Comparison of ENCODE assay signal across 16 cellular contexts in genomic region chr18:36321636-36322407, GRCh38. TPM values are rescaled to one million over a fixed set of nuclear protein-coding genes. Genes with fewer than 3 reads are reported as not detected.
DNase-seq lines count a peak whose midpoint lies in the region; ATAC-seq and TF ChIP-seq lines count a peak whose summit lies in the region.
"Had no signal": no experiment of that assay in that cellular context is flagged by ENCODE, and none has a peak within 500 bp of the region (broad histone marks: within the 10 kb centered on the region; RNA-seq: fewer than 3 reads in every experiment).

No MANE protein-coding gene starts in this region.

- no peak overlapping the region for H3K9ac ChIP-seq in SK-N-SH

- no peak overlapping the region for H3K4me3 Mint-ChIP-seq in activated naive CD8-positive, alpha-beta T cell treated with anti-CD3 and anti-CD28 coated beads, Interleukin-2, amount 50 U/mL, for 24 hours

- 65% methylated on average over 9 of the region's 10 CpGs for WGBS in SK-N-SH (ENCODE audit: low lambda C conversion rate)

- no peaks in the 10 kb centered on the region; a peak in 1 of 4 replicates for H3K4me1 ChIP-seq in SK-N-SH (ENCODE audit: control insufficient read depth in 1 of 2, insufficient read depth in 2 of 2, low read depth in 1 of 2, low read length in 1 of 2)
- peaks cover 63% of the 10 kb centered on the region for H3K4me1 ChIP-seq in left ventricle myocardium inferior
- no peaks in the 10 kb centered on the region for H3K4me1 ChIP-seq in vagina
- H3K4me1 ChIP-seq: testis had no signal

- no peaks in the 10 kb centered on the region for H3F3A ChIP-seq in SK-N-SH (replicated peaks; ENCODE audit: insufficient read depth)

- no peak overlapping the region for H2AFZ ChIP-seq in SK-N-SH (ENCODE audit: low read depth)

- H3K9me3 Mint-ChIP-seq in activated naive CD8-positive, alpha-beta T cell treated with anti-CD3 and anti-CD28 coated beads, Interleukin-2, amount 50 U/mL, for 24 hours: peaks cover 11% of the 10 kb centered on the region

- H3K36me3 ChIP-seq in SK-N-SH (replicated peaks in 1 of 2; ENCODE audit: control insufficient read depth in 1 of 2, insufficient read depth in 2 of 2, low read length in 1 of 2) (no peaks in the 10 kb centered on the region), left ventricle myocardium inferior (no peaks in the 10 kb centered on the region), vagina (no peaks in the 10 kb centered on the region)

- H3K9me3 ChIP-seq in SK-N-SH (0 out of 2 replicates have a peak, but pooled peaks cover 6% of the 10 kb centered on the region), left ventricle myocardium inferior (replicated peaks) (peaks cover 23% of the 10 kb centered on the region), vagina (no peaks in the 10 kb centered on the region)
- H3K9me3 ChIP-seq: testis had no signal

- H3K36me3 Mint-ChIP-seq in activated naive CD8-positive, alpha-beta T cell treated with anti-CD3 and anti-CD28 coated beads, Interleukin-2, amount 50 U/mL, for 24 hours (ENCODE audit: low read depth): peaks cover 2% of the 10 kb centered on the region

- DNase-seq in SK-N-SH: no peak
- DNase-seq in astrocyte of the spinal cord (ENCODE audit: low read depth, low spot score): peak; percentile 55
- no peak for DNase-seq in left ventricle myocardium inferior
- DNase-seq in vagina (ENCODE audit: extremely low spot score in 2 of 2): peak; percentile 55 to 76
- DNase-seq in activated naive CD8-positive, alpha-beta T cell treated with anti-CD3 and anti-CD28 coated beads, Interleukin-2, amount 50 U/mL, for 24 hours: no peak
- no peak for DNase-seq in cortex of kidney (lab: John Stamatoyannopoulos, UW)
- DNase-seq in T-helper 9 cell: no peak
- DNase-seq: activated CD4-positive, alpha-beta T cell treated with anti-CD3 and anti-CD28 coated beads, Interleukin-2, amount 50 U/mL, for 1 hour; caudate nucleus; DMS153; NCI-H1930; testis had no signal

- intact Hi-C loops in left ventricle myocardium inferior (cut with micrococcal nuclease) (no loop called here), vagina (cut with DNase I) (no loop called here)

- no peak for TF ChIP-seq CTCF in SK-N-SH (IDR thresholded peaks at IDR 0.05)
- no peak for TF ChIP-seq CTCF in astrocyte of the spinal cord (IDR thresholded peaks at IDR 0.05; ENCODE audit: low read depth, low read length)
- no peak for TF ChIP-seq CTCF in left ventricle myocardium inferior (IDR thresholded peaks at IDR 0.05; ENCODE audit: borderline replicate concordance)
- TF ChIP-seq CTCF in vagina (IDR thresholded peaks at IDR 0.05): no peak

- H3K27ac ChIP-seq in SK-N-SH (ENCODE audit: low read depth in 2 of 2, low read length in 1 of 2) (no peak overlapping the region), left ventricle myocardium inferior (replicated peaks) (peak overlapping the region; percentile 61), vagina (no peak overlapping the region)
- H3K27ac ChIP-seq: 22Rv1, testis had no signal

- in situ Hi-C loops in astrocyte of the spinal cord (cut with HindIII; ENCODE audit: low sequenced_read_pairs): no loop called here

- no peak overlapping the region for H3K4me3 ChIP-seq in SK-N-SH (ENCODE audit: low read depth in 2 of 2, low read length in 1 of 2)
- H3K4me3 ChIP-seq in astrocyte of the spinal cord (ENCODE audit: low read depth, low read length): no peak overlapping the region
- H3K4me3 ChIP-seq in left ventricle myocardium inferior: no peak overlapping the region
- no peak overlapping the region for H3K4me3 ChIP-seq in vagina
- H3K4me3 ChIP-seq: K562, testis had no signal

- POLR2A ChIA-PET in SK-N-SH (lab: Yijun Ruan, JAX): no interaction called here

- H4K20me1 ChIP-seq in SK-N-SH (ENCODE audit: insufficient read depth): no peaks in the 10 kb centered on the region

- TF ChIP-seq EP300 in SK-N-SH (IDR thresholded peaks at IDR 0.05; ENCODE audit: borderline replicate concordance in 1 of 2, low read depth in 1 of 2, low read length in 1 of 2): no peak

- H3K27me3 ChIP-seq in SK-N-SH (ENCODE audit: insufficient read depth): no peaks in the 10 kb centered on the region
- peaks cover 6% of the 10 kb centered on the region for H3K27me3 ChIP-seq in left ventricle myocardium inferior (ENCODE audit: low read depth)
- H3K27me3 ChIP-seq in vagina: no peaks in the 10 kb centered on the region
- H3K27me3 ChIP-seq: testis had no signal

- peak; percentile 82 for ATAC-seq in SK-N-SH treated with all-trans-retinoic acid at 6 μM for 48 hours
- no peak for ATAC-seq in activated naive CD8-positive, alpha-beta T cell treated with anti-CD3 and anti-CD28 coated beads, Interleukin-2, amount 50 U/mL, for 24 hours
- ATAC-seq: K562 had no signal

- H3K9me2 ChIP-seq in SK-N-SH: no peaks in the 10 kb centered on the region

- H3K79me2 ChIP-seq in SK-N-SH (ENCODE audit: insufficient read depth): no peaks in the 10 kb centered on the region

- H3K4me2 ChIP-seq in SK-N-SH: no peak overlapping the region

- no peak for TF ChIP-seq RAD21 in SK-N-SH (IDR thresholded peaks at IDR 0.05; ENCODE audit: low read length)

- CTCF ChIA-PET in SK-N-SH (lab: Yijun Ruan, JAX): no interaction called here

- no peak overlapping the region for H3K27ac Mint-ChIP-seq in activated naive CD8-positive, alpha-beta T cell treated with anti-CD3 and anti-CD28 coated beads, Interleukin-2, amount 50 U/mL, for 24 hours
- H3K27ac Mint-ChIP-seq: activated T-helper 2 cell treated with anti-CD3 and anti-CD28 coated beads, Interferon-gamma antibody, Interleukin-2, Interleukin-4, amounts not matched to agents 10 μg/mL and 5 μg/mL and 100 μg/mL, durations not matched to agents 14 hours and 24 hours and 36 hours had no signal

- no peaks in the 10 kb centered on the region for H3K4me1 Mint-ChIP-seq in activated naive CD8-positive, alpha-beta T cell treated with anti-CD3 and anti-CD28 coated beads, Interleukin-2, amount 50 U/mL, for 24 hours

- H3K27me3 Mint-ChIP-seq in activated naive CD8-positive, alpha-beta T cell treated with anti-CD3 and anti-CD28 coated beads, Interleukin-2, amount 50 U/mL, for 24 hours: peaks cover 19% of the 10 kb centered on the region

- no peak for TF ChIP-seq POLR2A in vagina (IDR thresholded peaks at IDR 0.05)

TF ChIP-seq in SK-N-SH treated with all-trans-retinoic acid at 6 μM for 48 hours, 23 proteins besides CTCF, POLR2A, EP300 and RAD21 (continues in another document):
- TF ChIP-seq OSR1 (CRISPR knock-in tag; IDR thresholded peaks at IDR 0.05): no peak
- TF ChIP-seq ZNF70 (CRISPR knock-in tag; IDR thresholded peaks at IDR 0.05): no peak
- no peak for TF ChIP-seq POU6F1 (CRISPR knock-in tag; IDR thresholded peaks at IDR 0.05; ENCODE audit: borderline replicate concordance, low read depth)
- TF ChIP-seq CSDC2 (CRISPR knock-in tag; IDR thresholded peaks at IDR 0.05): no peak
- no peak for TF ChIP-seq ARNTL (CRISPR knock-in tag; IDR thresholded peaks at IDR 0.05; ENCODE audit: borderline replicate concordance, low read depth)
- TF ChIP-seq TOX (CRISPR knock-in tag; IDR thresholded peaks at IDR 0.05; ENCODE audit: borderline replicate concordance): no peak
- TF ChIP-seq ISL1 (CRISPR knock-in tag; IDR thresholded peaks at IDR 0.05): no peak
- TF ChIP-seq SNAI2 (CRISPR knock-in tag; IDR thresholded peaks at IDR 0.05): no peak
- no peak for TF ChIP-seq ZNF565 (CRISPR knock-in tag; conservative IDR thresholded peaks at IDR 0.05; ENCODE audit: low read depth)
- TF ChIP-seq GLIS3 (CRISPR knock-in tag; IDR thresholded peaks at IDR 0.05): no peak
- TF ChIP-seq ZNF8 (CRISPR knock-in tag; IDR thresholded peaks at IDR 0.05): no peak

TF ChIP-seq in SK-N-SH, 30 proteins besides CTCF, POLR2A, EP300 and RAD21:
- TF ChIP-seq NRF1 (IDR thresholded peaks at IDR 0.05; ENCODE audit: low read depth, low read length): no peak
- no peak for TF ChIP-seq PBX3 (IDR thresholded peaks at IDR 0.05)
- no peak for TF ChIP-seq RCOR1 (IDR thresholded peaks at IDR 0.05; ENCODE audit: low read length)
- TF ChIP-seq FOXM1 (IDR thresholded peaks at IDR 0.05; ENCODE audit: low read depth): no peak
- TF ChIP-seq, protein P1, sequence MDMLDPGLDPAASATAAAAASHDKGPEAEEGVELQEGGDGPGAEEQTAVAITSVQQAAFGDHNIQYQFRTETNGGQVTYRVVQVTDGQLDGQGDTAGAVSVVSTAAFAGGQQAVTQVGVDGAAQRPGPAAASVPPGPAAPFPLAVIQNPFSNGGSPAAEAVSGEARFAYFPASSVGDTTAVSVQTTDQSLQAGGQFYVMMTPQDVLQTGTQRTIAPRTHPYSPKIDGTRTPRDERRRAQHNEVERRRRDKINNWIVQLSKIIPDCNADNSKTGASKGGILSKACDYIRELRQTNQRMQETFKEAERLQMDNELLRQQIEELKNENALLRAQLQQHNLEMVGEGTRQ (IDR thresholded peaks at IDR 0.05; ENCODE audit: borderline replicate concordance, low read depth, low read length): no peak
- no peak for TF ChIP-seq NFIC (IDR thresholded peaks at IDR 0.05; ENCODE audit: borderline replicate concordance)

RNA-seq across cellular contexts. Expression of gene FHOD3, which starts 24.3 kb away (rescaled TPM):
- polyA plus RNA-seq in SK-N-SH (2012; rRNA removed): 10.9 and 11.6 TPM in 2 replicates
- polyA plus RNA-seq in SK-N-SH (2012; cell fraction: cytosol; rRNA removed): 9.1 and 10.5 TPM in 2 replicates
- 19.0 and 20.8 TPM in 2 replicates for polyA plus RNA-seq in SK-N-SH (2012; cell fraction: nucleus; rRNA removed)
- total RNA-seq in left ventricle myocardium inferior (346 TPM), vagina (5.6 TPM)
- total RNA-seq: activated T-helper 2 cell treated with anti-CD3 and anti-CD28 coated beads, Interferon-gamma antibody, Interleukin-2, Interleukin-4, amounts not matched to agents 10 μg/mL and 5 μg/mL and 100 μg/mL, durations not matched to agents 14 hours and 24 hours and 36 hours had no signal
- polyA plus RNA-seq: K562 had no signal

Comparison
In these comparisons a context has a peak if more than half of its experiments do, and no peak if none do; other contexts are left out.
1. DNase-seq: peak in astrocyte of the spinal cord (single experiment) and vagina (2 of 2); none in SK-N-SH (single experiment), left ventricle myocardium inferior (single experiment), activated naive CD8-positive, alpha-beta T cell treated with anti-CD3 and anti-CD28 coated beads, Interleukin-2, amount 50 U/mL, for 24 hours (single experiment), cortex of kidney (single experiment) and T-helper 9 cell (single experiment).
2. RNA of gene FHOD3, which starts 24.3 kb away (total RNA-seq): 346 TPM in left ventricle myocardium inferior (single experiment); 5.6 TPM in vagina (single experiment); every median in the first group is over 10 times any median in the second.